8 cellular contexts compared by ENCODE assay signal in the genomic region with DNA sequence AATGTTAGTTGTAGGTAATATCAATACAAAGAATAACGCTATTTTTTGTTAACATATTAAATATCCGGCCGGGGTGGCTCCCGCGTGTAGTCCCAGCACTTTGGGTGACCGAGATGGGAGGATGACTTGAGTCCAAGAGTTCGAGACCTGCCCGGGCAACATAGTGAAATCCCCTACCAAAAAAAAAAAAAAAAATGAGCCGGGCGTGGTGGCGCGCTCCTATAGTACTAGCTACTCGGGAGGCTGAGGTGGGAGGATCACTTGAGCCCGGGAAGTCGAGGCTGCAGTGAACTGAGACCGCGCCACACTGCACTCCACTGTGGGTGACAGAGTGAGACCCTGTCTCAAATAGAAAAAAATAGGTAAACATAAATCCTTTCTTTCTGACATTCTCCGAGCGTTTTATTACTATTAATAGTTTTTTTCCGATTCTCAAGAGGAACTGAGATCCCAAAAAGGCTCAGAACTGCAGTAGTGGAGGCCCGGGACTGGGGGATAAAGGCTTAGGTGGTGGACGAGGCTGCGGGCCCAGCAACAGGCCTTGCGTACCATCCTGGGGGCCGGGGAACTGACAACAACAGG. TPM values are rescaled to one million over a fixed set of nuclear protein-coding genes. Genes with fewer than 3 reads are reported as not detected.
DNase-seq lines count a peak whose midpoint lies in the region; ATAC-seq and TF ChIP-seq lines count a peak whose summit lies in the region.

No MANE protein-coding gene starts in this region.

- H3K9me3 ChIP-seq in suprapubic skin = no peaks in the 10 kb centered on the region

- no peak overlapping the region for H3K4me3 Mint-ChIP-seq in activated CD4-positive, alpha-beta T cell treated with anti-CD3 and anti-CD28 coated beads, Interleukin-2, amount 10 ng/mL, durations not matched to agents 24 days and 14 days
- H3K4me3 Mint-ChIP-seq in activated T-cell treated with anti-CD3 and anti-CD28 coated beads, Interleukin-2, amount 50 U/mL, for 72 hours = no peak overlapping the region

- TF ChIP-seq CTCF in suprapubic skin (IDR thresholded peaks at IDR 0.05) = no peak

- H3K27ac ChIP-seq in suprapubic skin = peak overlapping the region; percentile 97

- H3K4me3 ChIP-seq in suprapubic skin = peak overlapping the region; percentile 88

- peak overlapping the region; percentile 92 for H3K27ac Mint-ChIP-seq in activated CD4-positive, alpha-beta T cell treated with anti-CD3 and anti-CD28 coated beads, Interleukin-2, amount 10 ng/mL, durations not matched to agents 24 days and 14 days
- peak overlapping the region; percentile 88 for H3K27ac Mint-ChIP-seq in activated T-cell treated with anti-CD3 and anti-CD28 coated beads, Interleukin-2, amount 50 U/mL, for 72 hours

- no peak for TF ChIP-seq EP300 in suprapubic skin (IDR thresholded peaks at IDR 0.05)

- peaks cover 35% of the 10 kb centered on the region for H3K4me1 Mint-ChIP-seq in activated CD4-positive, alpha-beta T cell treated with anti-CD3 and anti-CD28 coated beads, Interleukin-2, amount 10 ng/mL, durations not matched to agents 24 days and 14 days
- peaks cover 44% of the 10 kb centered on the region for H3K4me1 Mint-ChIP-seq in activated T-cell treated with anti-CD3 and anti-CD28 coated beads, Interleukin-2, amount 50 U/mL, for 72 hours (ENCODE audit: low read depth)

- no peak for ATAC-seq in activated T-cell treated with anti-CD3 and anti-CD28 coated beads, Interleukin-2, amount 50 U/mL, for 72 hours (replicated peaks in 1 of 2)
- no peak for ATAC-seq in HG02763 (IDR thresholded peaks at IDR 0.05; ENCODE audit: unreplicated experiment)

- peak; percentile 70 for DNase-seq in activated CD4-positive, alpha-beta T cell treated with anti-CD3 and anti-CD28 coated beads, Interleukin-2, amount 10 ng/mL, durations not matched to agents 24 days and 14 days
- DNase-seq in activated CD4-positive, alpha-beta T cell treated with anti-CD3 and anti-CD28 coated beads, Interleukin-2, amount 50 U/mL, for 1 hour = no peak
- peak in 1 of 2 donors; percentile 57 for DNase-seq in activated T-cell treated with anti-CD3 and anti-CD28 coated beads, Interleukin-2, amount 50 U/mL, for 72 hours
- DNase-seq in iPS-NIHi7 (ENCODE audit: extremely low spot score) (peak; percentile 35), suprapubic skin (ENCODE audit: low spot score in 2 of 2) (no peak), Ammon's horn (ENCODE audit: low spot score) (no peak)
- DNase-seq in central memory CD4-positive, alpha-beta T cell = no peak

- TF ChIP-seq POLR2A in suprapubic skin (IDR thresholded peaks at IDR 0.05) = no peak

- intact Hi-C loops in activated CD4-positive, alpha-beta T cell treated with anti-CD3 and anti-CD28 coated beads, Interleukin-2, amount 10 ng/mL, durations not matched to agents 24 days and 14 days (cut with micrococcal nuclease) = loop anchor here (2.0 kb wide), 1 partner anchor 150 kb away; no protein-coding TSS in a partner anchor

- H3K36me3 Mint-ChIP-seq in activated CD4-positive, alpha-beta T cell treated with anti-CD3 and anti-CD28 coated beads, Interleukin-2, amount 10 ng/mL, durations not matched to agents 24 days and 14 days (ENCODE audit: low read depth) = peaks cover 9% of the 10 kb centered on the region
- H3K36me3 Mint-ChIP-seq in activated T-cell treated with anti-CD3 and anti-CD28 coated beads, Interleukin-2, amount 50 U/mL, for 72 hours (ENCODE audit: insufficient read depth in 2 of 2) = peaks cover 3 to 7% of the 10 kb centered on the region in 2 donors

- H3K36me3 ChIP-seq in suprapubic skin = no peaks in the 10 kb centered on the region

- peaks cover 4% of the 10 kb centered on the region for H3K9me3 Mint-ChIP-seq in activated CD4-positive, alpha-beta T cell treated with anti-CD3 and anti-CD28 coated beads, Interleukin-2, amount 10 ng/mL, durations not matched to agents 24 days and 14 days
- peaks cover 0 to 1% of the 10 kb centered on the region in 2 donors for H3K9me3 Mint-ChIP-seq in activated T-cell treated with anti-CD3 and anti-CD28 coated beads, Interleukin-2, amount 50 U/mL, for 72 hours

- no peaks in the 10 kb centered on the region for H3K27me3 Mint-ChIP-seq in activated CD4-positive, alpha-beta T cell treated with anti-CD3 and anti-CD28 coated beads, Interleukin-2, amount 10 ng/mL, durations not matched to agents 24 days and 14 days
- H3K27me3 Mint-ChIP-seq in activated T-cell treated with anti-CD3 and anti-CD28 coated beads, Interleukin-2, amount 50 U/mL, for 72 hours (ENCODE audit: low read depth) = no peaks in the 10 kb centered on the region

- WGBS in suprapubic skin = 29% methylated on average over 25 of the region's 25 CpGs

- H3K27me3 ChIP-seq in suprapubic skin = no peaks in the 10 kb centered on the region

- H3K4me1 ChIP-seq in suprapubic skin = peaks cover 82% of the 10 kb centered on the region

RNA-seq across cellular contexts. Expression of a gene that starts 1.0 kb away (rescaled TPM):
- total RNA-seq in activated CD4-positive, alpha-beta T cell treated with anti-CD3 and anti-CD28 coated beads, Interleukin-2, amount 10 ng/mL, durations not matched to agents 24 days and 14 days = 41.8 and 44.4 TPM in 2 replicates
- 10 to 100 TPM; 59.0 to 60.7 TPM for total RNA-seq in activated T-cell treated with anti-CD3 and anti-CD28 coated beads, Interleukin-2, amount 50 U/mL, for 72 hours
- 10 to 100 TPM; 46.2 to 78.1 (median 66.5) TPM for total RNA-seq in suprapubic skin

Comparison
In these comparisons a context has a peak if more than half of its experiments do, and no peak if none do; other contexts are left out.
1. DNase-seq: peak in activated CD4-positive, alpha-beta T cell treated with anti-CD3 and anti-CD28 coated beads, Interleukin-2, amount 10 ng/mL, durations not matched to agents 24 days and 14 days (single experiment) and iPS-NIHi7 (single experiment); none in activated CD4-positive, alpha-beta T cell treated with anti-CD3 and anti-CD28 coated beads, Interleukin-2, amount 50 U/mL, for 1 hour (single experiment), suprapubic skin (0 of 2), Ammon's horn (single experiment) and central memory CD4-positive, alpha-beta T cell (single experiment).